1 cellular context compared by ENCODE assay signal in genomic region chr6:141552463-141552862, GRCh38.
TF ChIP-seq lines count a peak whose summit lies in the region.

No MANE protein-coding gene starts in this region.

TF ChIP-seq in HepG2, 621 proteins besides CTCF, POLR2A, EP300 and RAD21 (continued from another document):
- TF ChIP-seq SNAPC4 (CRISPR knock-in tag; IDR thresholded peaks at IDR 0.05) (no peak), SAP130 (CRISPR knock-in tag; IDR thresholded peaks at IDR 0.05; ENCODE audit: low read depth) (peak; percentile 64), HOXA5 (CRISPR knock-in tag; IDR thresholded peaks at IDR 0.05) (no peak), ETV5 (CRISPR knock-in tag; IDR thresholded peaks at IDR 0.05; ENCODE audit: borderline replicate concordance) (peak; percentile 70; the same call in 1 of the 2 replicates), ZEB1 (IDR thresholded peaks at IDR 0.05; ENCODE audit: insufficient replicate concordance, low read depth) (no peak), THAP11 (CRISPR knock-in tag; IDR thresholded peaks at IDR 0.05) (peak; percentile 42; the same call in 1 of the 2 replicates), ZNF552 (CRISPR knock-in tag; IDR thresholded peaks at IDR 0.05; ENCODE audit: borderline replicate concordance) (no peak), HNRNPK (IDR thresholded peaks at IDR 0.05; ENCODE audit: low read depth, low read length, poor library complexity, severe bottlenecking) (no peak), ZFP82 (CRISPR knock-in tag; IDR thresholded peaks at IDR 0.05; ENCODE audit: borderline replicate concordance) (no peak), ZNF280D (CRISPR knock-in tag; IDR thresholded peaks at IDR 0.05) (no peak)
- TF ChIP-seq, protein P1, sequence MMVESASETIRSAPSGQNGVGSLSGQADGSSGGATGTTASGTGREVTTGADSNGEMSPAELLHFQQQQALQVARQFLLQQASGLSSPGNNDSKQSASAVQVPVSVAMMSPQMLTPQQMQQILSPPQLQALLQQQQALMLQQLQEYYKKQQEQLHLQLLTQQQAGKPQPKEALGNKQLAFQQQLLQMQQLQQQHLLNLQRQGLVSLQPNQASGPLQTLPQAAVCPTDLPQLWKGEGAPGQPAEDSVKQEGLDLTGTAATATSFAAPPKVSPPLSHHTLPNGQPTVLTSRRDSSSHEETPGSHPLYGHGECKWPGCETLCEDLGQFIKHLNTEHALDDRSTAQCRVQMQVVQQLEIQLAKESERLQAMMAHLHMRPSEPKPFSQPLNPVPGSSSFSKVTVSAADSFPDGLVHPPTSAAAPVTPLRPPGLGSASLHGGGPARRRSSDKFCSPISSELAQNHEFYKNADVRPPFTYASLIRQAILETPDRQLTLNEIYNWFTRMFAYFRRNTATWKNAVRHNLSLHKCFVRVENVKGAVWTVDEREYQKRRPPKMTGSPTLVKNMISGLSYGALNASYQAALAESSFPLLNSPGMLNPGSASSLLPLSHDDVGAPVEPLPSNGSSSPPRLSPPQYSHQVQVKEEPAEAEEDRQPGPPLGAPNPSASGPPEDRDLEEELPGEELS (CRISPR knock-in tag; IDR thresholded peaks at IDR 0.05): peak; percentile 77
TF ChIP-seq in HepG2: peak in this region for 63.
